In the genomic region with DNA sequence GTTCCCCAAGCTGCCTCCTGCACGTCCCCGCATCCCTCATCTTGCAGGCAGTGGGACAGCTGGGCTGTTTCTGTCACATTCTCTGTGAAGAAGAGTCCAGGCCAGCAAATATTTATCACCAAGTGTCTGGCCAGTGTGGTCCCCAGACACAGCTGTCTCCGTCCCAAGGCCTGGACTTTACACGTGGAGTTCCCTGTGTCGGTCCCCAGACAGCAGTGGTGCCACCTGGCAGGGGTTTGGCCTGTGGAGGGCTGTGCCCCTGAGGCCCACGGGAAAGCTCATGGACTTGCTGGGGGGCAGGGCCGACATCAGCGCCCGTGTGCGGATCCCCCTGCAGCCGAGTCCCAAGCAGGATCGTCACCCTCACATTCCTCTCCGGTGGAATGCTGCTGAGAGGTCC, we compare ENCODE assay signal across 1 cellular context.
TF ChIP-seq lines count a peak whose summit lies in the region.

No MANE protein-coding gene starts in this region.

TF ChIP-seq in HepG2, 621 proteins besides CTCF, POLR2A, EP300 and RAD21 (continued from another document):
- TF ChIP-seq, protein P1, sequence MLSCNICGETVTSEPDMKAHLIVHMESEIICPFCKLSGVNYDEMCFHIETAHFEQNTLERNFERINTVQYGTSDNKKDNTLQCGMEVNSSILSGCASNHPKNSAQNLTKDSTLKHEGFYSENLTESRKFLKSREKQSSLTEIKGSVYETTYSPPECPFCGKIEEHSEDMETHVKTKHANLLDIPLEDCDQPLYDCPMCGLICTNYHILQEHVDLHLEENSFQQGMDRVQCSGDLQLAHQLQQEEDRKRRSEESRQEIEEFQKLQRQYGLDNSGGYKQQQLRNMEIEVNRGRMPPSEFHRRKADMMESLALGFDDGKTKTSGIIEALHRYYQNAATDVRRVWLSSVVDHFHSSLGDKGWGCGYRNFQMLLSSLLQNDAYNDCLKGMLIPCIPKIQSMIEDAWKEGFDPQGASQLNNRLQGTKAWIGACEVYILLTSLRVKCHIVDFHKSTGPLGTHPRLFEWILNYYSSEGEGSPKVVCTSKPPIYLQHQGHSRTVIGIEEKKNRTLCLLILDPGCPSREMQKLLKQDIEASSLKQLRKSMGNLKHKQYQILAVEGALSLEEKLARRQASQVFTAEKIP (CRISPR knock-in tag; IDR thresholded peaks at IDR 0.05; ENCODE audit: borderline replicate concordance): no peak
- TF ChIP-seq, protein P2, sequence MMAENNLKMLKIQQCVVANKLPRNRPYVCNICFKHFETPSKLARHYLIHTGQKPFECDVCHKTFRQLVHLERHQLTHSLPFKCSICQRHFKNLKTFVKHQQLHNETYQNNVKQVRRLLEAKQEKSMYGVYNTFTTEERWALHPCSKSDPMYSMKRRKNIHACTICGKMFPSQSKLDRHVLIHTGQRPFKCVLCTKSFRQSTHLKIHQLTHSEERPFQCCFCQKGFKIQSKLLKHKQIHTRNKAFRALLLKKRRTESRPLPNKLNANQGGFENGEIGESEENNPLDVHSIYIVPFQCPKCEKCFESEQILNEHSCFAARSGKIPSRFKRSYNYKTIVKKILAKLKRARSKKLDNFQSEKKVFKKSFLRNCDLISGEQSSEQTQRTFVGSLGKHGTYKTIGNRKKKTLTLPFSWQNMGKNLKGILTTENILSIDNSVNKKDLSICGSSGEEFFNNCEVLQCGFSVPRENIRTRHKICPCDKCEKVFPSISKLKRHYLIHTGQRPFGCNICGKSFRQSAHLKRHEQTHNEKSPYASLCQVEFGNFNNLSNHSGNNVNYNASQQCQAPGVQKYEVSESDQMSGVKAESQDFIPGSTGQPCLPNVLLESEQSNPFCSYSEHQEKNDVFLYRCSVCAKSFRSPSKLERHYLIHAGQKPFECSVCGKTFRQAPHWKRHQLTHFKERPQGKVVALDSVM (CRISPR knock-in tag; IDR thresholded peaks at IDR 0.05): no peak
- TF ChIP-seq GFI1 (CRISPR knock-in tag; IDR thresholded peaks at IDR 0.05; ENCODE audit: borderline replicate concordance): no peak
- no peak for TF ChIP-seq ZNF44 (CRISPR knock-in tag; IDR thresholded peaks at IDR 0.05)
- TF ChIP-seq FOSL1 (CRISPR knock-in tag; IDR thresholded peaks at IDR 0.05; ENCODE audit: borderline replicate concordance): no peak
